Comparison of ENCODE assay signal across 8 cellular contexts in genomic region chr11:12066799-12067508, GRCh38. TPM values are rescaled to one million over a fixed set of nuclear protein-coding genes. Genes with fewer than 3 reads are reported as not detected.
DNase-seq lines count a peak whose midpoint lies in the region; ATAC-seq and TF ChIP-seq lines count a peak whose summit lies in the region.

No MANE protein-coding gene starts in this region.

- peaks cover 9% of the 10 kb centered on the region for H3K9me3 Mint-ChIP-seq in osteocyte (ENCODE audit: unreplicated experiment)

- DNase-seq in GDM1 (lab: John Stamatoyannopoulos, UW) (peak; percentile 19), NCI-H345 (lab: John Stamatoyannopoulos, UW) (peak; percentile 80), osteocyte (ENCODE audit: extremely low spot score, unreplicated experiment) (no peak)
- no peak for DNase-seq in activated effector memory CD4-positive, alpha-beta T cell treated with anti-CD3 and anti-CD28 coated beads, Interleukin-2, amount 50 U/mL, for 16 hours
- DNase-seq in stimulated activated CD4-positive, alpha-beta T cell treated with anti-CD3 and anti-CD28 coated beads, Interleukin-1b, Interleukin-23, amount 100 ng/mL, for 48 hours = no peak
- DNase-seq in activated T-cell treated with anti-CD3 and anti-CD28 coated beads, Interleukin-2, amount 50 U/mL, for 48 hours = no peak

- ATAC-seq in esophagus mucosa (peak; percentile 69), GM19455 (IDR thresholded peaks at IDR 0.05; ENCODE audit: unreplicated experiment) (no peak)

- peak overlapping the region; percentile 78 for H3K27ac Mint-ChIP-seq in osteocyte (ENCODE audit: unreplicated experiment)

- no peaks in the 10 kb centered on the region for H3K27me3 Mint-ChIP-seq in osteocyte (ENCODE audit: unreplicated experiment)

- H3K4me3 Mint-ChIP-seq in osteocyte (ENCODE audit: unreplicated experiment) = no peak overlapping the region

- TF ChIP-seq CTCF in osteocyte (IDR thresholded peaks at IDR 0.05) = no peak

- peaks cover 28% of the 10 kb centered on the region for H3K4me1 Mint-ChIP-seq in osteocyte (ENCODE audit: unreplicated experiment)

- H3K36me3 Mint-ChIP-seq in osteocyte (ENCODE audit: unreplicated experiment) = no peaks in the 10 kb centered on the region

RNA-seq across cellular contexts. Expression of gene MICAL2, which starts 43.4 kb away (rescaled TPM):
- 15.5 TPM for total RNA-seq in esophagus mucosa
- total RNA-seq in osteocyte = 19.5 and 20.8 TPM in 2 replicates

RNA-seq across cellular contexts. Expression of gene DKK3, which starts 58.5 kb away (rescaled TPM):
- total RNA-seq in esophagus mucosa (21.2 TPM), osteocyte (548 and 587 TPM in 2 replicates)

Comparison
In these comparisons a context has a peak if more than half of its experiments do, and no peak if none do; other contexts are left out.
1. DNase-seq: peak in GDM1 (single experiment) and NCI-H345 (single experiment); none in osteocyte (single experiment), activated effector memory CD4-positive, alpha-beta T cell treated with anti-CD3 and anti-CD28 coated beads, Interleukin-2, amount 50 U/mL, for 16 hours (single experiment), stimulated activated CD4-positive, alpha-beta T cell treated with anti-CD3 and anti-CD28 coated beads, Interleukin-1b, Interleukin-23, amount 100 ng/mL, for 48 hours (single experiment) and activated T-cell treated with anti-CD3 and anti-CD28 coated beads, Interleukin-2, amount 50 U/mL, for 48 hours (0 of 2).
2. RNA of gene DKK3, which starts 58.5 kb away (total RNA-seq): 548 to 587 TPM in osteocyte; 21.2 TPM in esophagus mucosa (single experiment); every median in the first group is over 10 times any median in the second.